ENCODE assay signal across 8 cellular contexts in genomic region chr17:48831549-48831883, GRCh38. TPM values are rescaled to one million over a fixed set of nuclear protein-coding genes. Genes with fewer than 3 reads are reported as not detected.
DNase-seq lines count a peak whose midpoint lies in the region; FAIRE-seq and TF ChIP-seq lines count a peak whose summit lies in the region.

No MANE protein-coding gene starts in this region.

- peak overlapping the region; percentile 98 for H3K4me3 ChIP-seq in astrocyte of the cerebellum (ENCODE audit: low read depth, low read length)
- peak overlapping the region; percentile 96 for H3K4me3 ChIP-seq in lower leg skin (ENCODE audit: low read depth, poor library complexity, severe bottlenecking)
- peak overlapping the region; percentile 57 to 89 (median 84) for H3K4me3 ChIP-seq in thyroid gland (replicated peaks in 1 of 3)

- H3K27me3 Mint-ChIP-seq in activated CD4-positive, alpha-beta T cell treated with anti-CD3 and anti-CD28 coated beads, Interleukin-2, amount 10 ng/mL, durations not matched to agents 7 days and 5 days = peaks cover 3% of the 10 kb centered on the region

- POLR2A ChIA-PET in activated CD4-positive, alpha-beta T cell treated with anti-CD3 and anti-CD28 coated beads, Interleukin-2, amount 10 ng/mL, durations not matched to agents 7 days and 5 days (lab: Charles Lee) = no interaction called here

- H3K9me3 ChIP-seq in thyroid gland = no peaks in the 10 kb centered on the region

- DNase-seq in activated CD4-positive, alpha-beta T cell treated with anti-CD3 and anti-CD28 coated beads, Interleukin-2, amount 10 ng/mL, durations not matched to agents 7 days and 5 days = no peak
- DNase-seq in activated CD4-positive, alpha-beta T cell treated with anti-CD3 and anti-CD28 coated beads for 48 hours = no peak
- no peak for DNase-seq in astrocyte of the cerebellum (ENCODE audit: low read depth)
- DNase-seq in lower leg skin (ENCODE audit: low spot score in 2 of 2) = no peak
- DNase-seq in thyroid gland = no peak
- DNase-seq in stimulated activated CD4-positive, alpha-beta T cell treated with anti-CD3 and anti-CD28 coated beads, Interleukin-2, amount 100 ng/mL, for 48 hours = no peak
- no peak for DNase-seq in urothelium cell line (ENCODE audit: low spot score)
- no peak for DNase-seq in Ammon's horn (ENCODE audit: low spot score)

- peaks cover 55% of the 10 kb centered on the region for H3K4me1 Mint-ChIP-seq in activated CD4-positive, alpha-beta T cell treated with anti-CD3 and anti-CD28 coated beads, Interleukin-2, amount 10 ng/mL, durations not matched to agents 7 days and 5 days

- TF ChIP-seq POLR2A in lower leg skin (IDR thresholded peaks at IDR 0.05) (no peak), thyroid gland (IDR thresholded peaks at IDR 0.05) (no peak)

- in situ Hi-C loops in astrocyte of the cerebellum (cut with HindIII; ENCODE audit: low sequenced_read_pairs) = no loop called here

- CTCF ChIA-PET in activated CD4-positive, alpha-beta T cell treated with anti-CD3 and anti-CD28 coated beads, Interleukin-2, amount 10 ng/mL, durations not matched to agents 7 days and 5 days (lab: Charles Lee) = interaction anchor here (0.7 to 1.0 kb wide), 3 partner anchors 10 to 50 kb away, joined by 3 to 4 read pairs (median 3); no protein-coding TSS in a partner anchor

- TF ChIP-seq CTCF in astrocyte of the cerebellum (IDR thresholded peaks at IDR 0.05; ENCODE audit: low read depth, low read length, missing control alignments) = no peak
- no peak for TF ChIP-seq CTCF in lower leg skin (IDR thresholded peaks at IDR 0.05)
- no peak for TF ChIP-seq CTCF in thyroid gland (IDR thresholded peaks at IDR 0.05)

- H3K27ac ChIP-seq in thyroid gland = peak overlapping the region; percentile 93 to 97 (median 95)

- FAIRE-seq in urothelium cell line (lab: Jason Lieb, UNC) = no peak

- no peaks in the 10 kb centered on the region for H3K27me3 ChIP-seq in thyroid gland

- intact Hi-C loops in lower leg skin (cut with DNase I; ENCODE audit: low total_unique reads) = no loop called here
- intact Hi-C loops in thyroid gland (cut with DNase I) = no loop called here

- H3K36me3 Mint-ChIP-seq in activated CD4-positive, alpha-beta T cell treated with anti-CD3 and anti-CD28 coated beads, Interleukin-2, amount 10 ng/mL, durations not matched to agents 7 days and 5 days (ENCODE audit: low read depth) = peaks cover 34% of the 10 kb centered on the region

- no peaks in the 10 kb centered on the region for H3K36me3 ChIP-seq in thyroid gland

- no peaks in the 10 kb centered on the region for H3K9me3 Mint-ChIP-seq in activated CD4-positive, alpha-beta T cell treated with anti-CD3 and anti-CD28 coated beads, Interleukin-2, amount 10 ng/mL, durations not matched to agents 7 days and 5 days

- H3K4me1 ChIP-seq in thyroid gland = peaks cover 12 to 35% of the 10 kb centered on the region in 2 donors

- H3K27ac Mint-ChIP-seq in activated CD4-positive, alpha-beta T cell treated with anti-CD3 and anti-CD28 coated beads, Interleukin-2, amount 10 ng/mL, durations not matched to agents 7 days and 5 days = peak overlapping the region; percentile 99

- 1% methylated on average over 8 of the region's 8 CpGs for WGBS in lower leg skin, 2 donors
- 2 to 4% methylated on average over 8 of the region's 8 CpGs for WGBS in thyroid gland, 2 donors

- peak overlapping the region; percentile 90 for H3K4me3 Mint-ChIP-seq in activated CD4-positive, alpha-beta T cell treated with anti-CD3 and anti-CD28 coated beads, Interleukin-2, amount 10 ng/mL, durations not matched to agents 7 days and 5 days

RNA-seq across cellular contexts. Expression of gene CALCOCO2, which starts 0.7 kb away (rescaled TPM):
- total RNA-seq in activated CD4-positive, alpha-beta T cell treated with anti-CD3 and anti-CD28 coated beads, Interleukin-2, amount 10 ng/mL, durations not matched to agents 7 days and 5 days = 100 to 1,000 TPM; 171 to 214 TPM
- total RNA-seq in lower leg skin (100 to 1,000 TPM in 3 of 4 donors, 10 to 100 TPM in 1; 97.7 to 112 (median 106) TPM), thyroid gland (100 to 1,000 TPM; 111 to 163 (median 139) TPM)

RNA-seq across cellular contexts. Expression of gene TTLL6, which starts 14.5 kb away (rescaled TPM):
- not detected for total RNA-seq in activated CD4-positive, alpha-beta T cell treated with anti-CD3 and anti-CD28 coated beads, Interleukin-2, amount 10 ng/mL, durations not matched to agents 7 days and 5 days
- not detected for total RNA-seq in lower leg skin
- total RNA-seq in thyroid gland = 1 to 10 TPM in 2 of 4 donors, under 1 TPM in 2; 0.34 to 1.2 (median 0.89) TPM
